In the genomic region with DNA sequence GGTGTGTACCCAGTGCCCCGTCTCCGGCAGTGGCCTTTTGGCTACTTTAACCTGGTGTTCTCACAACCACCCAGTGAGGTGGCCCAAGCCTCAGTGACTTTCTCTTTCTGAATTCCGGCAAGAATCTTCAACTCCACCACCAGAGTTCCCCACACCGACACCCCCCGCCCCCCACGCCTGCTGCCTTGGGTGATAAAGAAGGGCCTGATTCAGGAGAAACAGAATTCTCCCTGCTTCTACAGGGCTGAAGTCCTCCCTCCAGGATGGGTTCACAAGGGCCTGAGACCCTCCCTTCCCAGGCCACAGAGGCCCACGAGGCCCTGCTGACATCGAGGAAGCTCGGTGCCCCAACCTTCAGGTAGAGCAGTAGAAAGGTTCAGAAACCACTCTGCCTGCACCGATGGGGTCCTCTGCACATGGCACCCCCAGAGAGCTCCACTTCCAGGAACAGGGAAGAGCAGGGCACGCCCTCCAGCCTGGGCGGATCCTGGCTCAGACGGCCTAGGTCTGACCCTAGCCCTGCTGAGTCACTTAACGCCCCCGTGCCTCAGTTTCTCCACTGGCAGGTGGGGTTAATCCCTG, we compare ENCODE assay signal across 8 cellular contexts. TPM values are rescaled to one million over a fixed set of nuclear protein-coding genes. Genes with fewer than 3 reads are reported as not detected.
A peak's percentile ranks its signal among the peaks of the same experiment; 100 is the strongest.
DNase-seq lines count a peak whose midpoint lies in the region; ATAC-seq and TF ChIP-seq lines count a peak whose summit lies in the region.

No MANE protein-coding gene starts in this region.

- no peak for DNase-seq in activated T-cell treated with anti-CD3 and anti-CD28 coated beads, Interleukin-2, amount 50 U/mL, for 4 hours
- DNase-seq in activated T-cell treated with anti-CD3 and anti-CD28 coated beads, Interleukin-2, amount 50 U/mL, for 1 hour = no peak
- DNase-seq in activated CD4-positive, alpha-beta T cell treated with anti-CD3 and anti-CD28 coated beads, Interleukin-2, amount 50 U/mL, for 48 hours = peak; percentile 29 to 33
- DNase-seq in immature natural killer cell (no peak), suprapubic skin (ENCODE audit: low spot score in 2 of 2) (no peak), Ammon's horn (ENCODE audit: low spot score) (no peak), NCI-H2107 (lab: John Stamatoyannopoulos, UW) (no peak)

- H3K4me3 Mint-ChIP-seq in activated T-cell treated with anti-CD3 and anti-CD28 coated beads, Interleukin-2, amount 50 U/mL, for 4 hours = peak overlapping the region; percentile 88
- peak overlapping the region; percentile 82 to 87 (median 83) for H3K4me3 Mint-ChIP-seq in immature natural killer cell

- no peak for TF ChIP-seq EP300 in suprapubic skin (IDR thresholded peaks at IDR 0.05)

- ATAC-seq in activated T-cell treated with anti-CD3 and anti-CD28 coated beads, Interleukin-2, amount 50 U/mL, for 4 hours = no peak
- ATAC-seq in HG02870 (IDR thresholded peaks at IDR 0.05; ENCODE audit: unreplicated experiment) = no peak

- no peaks in the 10 kb centered on the region for H3K36me3 Mint-ChIP-seq in activated T-cell treated with anti-CD3 and anti-CD28 coated beads, Interleukin-2, amount 50 U/mL, for 4 hours (ENCODE audit: insufficient read depth)
- H3K36me3 Mint-ChIP-seq in immature natural killer cell = no peaks in the 10 kb centered on the region

- no peaks in the 10 kb centered on the region for H3K9me3 ChIP-seq in suprapubic skin

- H3K27ac ChIP-seq in suprapubic skin = no peak overlapping the region

- no peaks in the 10 kb centered on the region for H3K27me3 Mint-ChIP-seq in activated T-cell treated with anti-CD3 and anti-CD28 coated beads, Interleukin-2, amount 50 U/mL, for 4 hours (ENCODE audit: low read depth)
- peaks cover 2 to 6% (median 5%) of the 10 kb centered on the region in 3 donors for H3K27me3 Mint-ChIP-seq in immature natural killer cell (ENCODE audit: low read depth in 3 of 3)

- no peaks in the 10 kb centered on the region for H3K27me3 ChIP-seq in suprapubic skin

- peak overlapping the region; percentile 30 to 85 (median 60) for H3K27ac Mint-ChIP-seq in immature natural killer cell

- no peak for TF ChIP-seq CTCF in suprapubic skin (IDR thresholded peaks at IDR 0.05)

- TF ChIP-seq POLR2A in suprapubic skin (IDR thresholded peaks at IDR 0.05) = no peak

- 22% methylated on average over 8 of the region's 15 CpGs for WGBS in suprapubic skin

- H3K36me3 ChIP-seq in suprapubic skin = peaks cover 3% of the 10 kb centered on the region

- no peaks in the 10 kb centered on the region for H3K9me3 Mint-ChIP-seq in activated T-cell treated with anti-CD3 and anti-CD28 coated beads, Interleukin-2, amount 50 U/mL, for 4 hours
- no peaks in the 10 kb centered on the region for H3K9me3 Mint-ChIP-seq in immature natural killer cell

- H3K4me3 ChIP-seq in suprapubic skin = peak overlapping the region; percentile 84

- H3K4me1 ChIP-seq in suprapubic skin = peaks cover 32% of the 10 kb centered on the region

- peaks cover 17% of the 10 kb centered on the region for H3K4me1 Mint-ChIP-seq in activated T-cell treated with anti-CD3 and anti-CD28 coated beads, Interleukin-2, amount 50 U/mL, for 4 hours (ENCODE audit: low read depth)
- peaks cover 15 to 20% of the 10 kb centered on the region in 2 donors for H3K4me1 Mint-ChIP-seq in immature natural killer cell

RNA-seq across cellular contexts. Expression of a gene that starts 0.9 kb away (rescaled TPM):
- total RNA-seq in activated T-cell treated with anti-CD3 and anti-CD28 coated beads, Interleukin-2, amount 50 U/mL, for 4 hours = 100 to 1,000 TPM; 145 to 189 (median 183) TPM
- 100 to 1,000 TPM in 2 of 3 donors, 10 to 100 TPM in 1; 70.0 to 104 (median 100) TPM for polyA plus RNA-seq in immature natural killer cell
- 10 to 100 TPM; 75.8 to 81.6 (median 76.8) TPM for total RNA-seq in suprapubic skin

RNA-seq across cellular contexts. Expression of a gene that starts 1.3 kb away (rescaled TPM):
- total RNA-seq in activated T-cell treated with anti-CD3 and anti-CD28 coated beads, Interleukin-2, amount 50 U/mL, for 4 hours = 10 to 100 TPM; 19.5 to 31.4 (median 30.8) TPM
- 1 to 10 TPM; 4.7 to 9.9 (median 5.2) TPM for polyA plus RNA-seq in immature natural killer cell
- total RNA-seq in suprapubic skin = 10 to 100 TPM; 14.1 to 18.7 (median 15.4) TPM

RNA-seq across cellular contexts. Expression of a gene that starts 9.7 kb away (rescaled TPM):
- total RNA-seq in activated T-cell treated with anti-CD3 and anti-CD28 coated beads, Interleukin-2, amount 50 U/mL, for 4 hours = 1 to 10 TPM; 4.1 to 7.7 (median 4.8) TPM
- polyA plus RNA-seq in immature natural killer cell = not detected
- 10 to 100 TPM; 13.7 to 34.1 (median 14.8) TPM for total RNA-seq in suprapubic skin

RNA-seq across cellular contexts. Expression of a gene that starts 15.7 kb away (rescaled TPM):
- 10 to 100 TPM; 74.2 to 88.6 (median 76.9) TPM for total RNA-seq in activated T-cell treated with anti-CD3 and anti-CD28 coated beads, Interleukin-2, amount 50 U/mL, for 4 hours
- polyA plus RNA-seq in immature natural killer cell = 100 to 1,000 TPM; 144 to 242 (median 165) TPM
- total RNA-seq in suprapubic skin = 100 to 1,000 TPM; 160 to 267 (median 222) TPM

RNA-seq across cellular contexts. Expression of a gene that starts 29.8 kb away (rescaled TPM):
- 10 to 100 TPM; 20.3 to 21.5 (median 20.4) TPM for total RNA-seq in activated T-cell treated with anti-CD3 and anti-CD28 coated beads, Interleukin-2, amount 50 U/mL, for 4 hours
- polyA plus RNA-seq in immature natural killer cell = 1 to 10 TPM; 2.2 to 3.7 (median 3.2) TPM
- total RNA-seq in suprapubic skin = 10 to 100 TPM; 46.0 to 61.0 (median 50.8) TPM

Comparison
In these comparisons a context has a peak if more than half of its experiments do, and no peak if none do; other contexts are left out.
1. DNase-seq: peak in activated CD4-positive, alpha-beta T cell treated with anti-CD3 and anti-CD28 coated beads, Interleukin-2, amount 50 U/mL, for 48 hours (2 of 2); none in activated T-cell treated with anti-CD3 and anti-CD28 coated beads, Interleukin-2, amount 50 U/mL, for 4 hours (single experiment), activated T-cell treated with anti-CD3 and anti-CD28 coated beads, Interleukin-2, amount 50 U/mL, for 1 hour (single experiment), immature natural killer cell (0 of 3), suprapubic skin (0 of 2), Ammon's horn (single experiment) and NCI-H2107 (single experiment).